14 cellular contexts compared by ENCODE assay signal in genomic region chr19:34960103-34960805, GRCh38. TPM values are rescaled to one million over a fixed set of nuclear protein-coding genes. Genes with fewer than 3 reads are reported as not detected.
DNase-seq lines count a peak whose midpoint lies in the region; ATAC-seq and TF ChIP-seq lines count a peak whose summit lies in the region.
"Had no signal": no experiment of that assay in that cellular context is flagged by ENCODE, and none has a peak within 500 bp of the region (broad histone marks: within the 10 kb centered on the region; RNA-seq: fewer than 3 reads in every experiment).

No MANE protein-coding gene starts in this region.

- no peaks in the 10 kb centered on the region for H3K27me3 ChIP-seq in BJ (ENCODE audit: control insufficient read depth, insufficient read depth, low read length)
- no peaks in the 10 kb centered on the region for H3K27me3 ChIP-seq in ovary
- H3K27me3 ChIP-seq: heart right ventricle, sigmoid colon had no signal

- peaks cover 60 to 62% of the 10 kb centered on the region in 2 donors for H3K36me3 Mint-ChIP-seq in naive B cell

- TF ChIP-seq EP300 in ovary (IDR thresholded peaks at IDR 0.05): no peak

- H3K9me3 ChIP-seq in ovary: peaks cover 6 to 37% of the 10 kb centered on the region in 2 donors

- WGBS in ovary, 3 donors: 93 to 98% (median 96%) methylated on average over 8 of the region's 8 CpGs

- H3K27me3 Mint-ChIP-seq in naive B cell: no peaks in the 10 kb centered on the region

- CTCF ChIA-PET in BJ (lab: Yijun Ruan, JAX): interaction anchor here (0.6 to 5.8 kb wide), 3 partner anchors 12 to 954 kb away, joined by 3 to 31 read pairs (median 3); no protein-coding TSS in a partner anchor

- peak overlapping the region in 6 of 8 donors; percentile 8 to 75 (median 56) for H3K4me3 Mint-ChIP-seq in naive B cell

- peak overlapping the region in 4 of 6 donors; percentile 10 to 84 (median 42) for H3K27ac Mint-ChIP-seq in naive B cell

- peak; percentile 15 for DNase-seq in BJ (ENCODE audit: low read depth)
- DNase-seq in H4 (ENCODE audit: low spot score): peak; percentile 86
- peak; percentile 70 for DNase-seq in amniotic epithelial cell (ENCODE audit: low read depth)
- no peak for DNase-seq in naive B cell
- no peak for DNase-seq in GM20000 (ENCODE audit: low spot score)
- DNase-seq in ovary: no peak
- DNase-seq: DMS 273 treated with DMSO at 0.1 percent for 48 hours; effector CD4-positive, alpha-beta T cell; heart right ventricle; sigmoid colon; trophoblast cell had no signal

- POLR2A ChIA-PET in BJ (lab: Charles Lee): no interaction called here

- peaks cover 20 to 71% (median 61%) of the 10 kb centered on the region in 7 donors for H3K9me3 Mint-ChIP-seq in naive B cell

- H3K4me1 ChIP-seq in ovary (ENCODE audit: insufficient read depth): peaks cover 6% of the 10 kb centered on the region

- H3K4me3 ChIP-seq in BJ (ENCODE audit: low read depth, low read length): no peak overlapping the region
- H3K4me3 ChIP-seq in ovary: no peak overlapping the region
- H3K4me3 ChIP-seq: heart right ventricle, lung, sigmoid colon had no signal

- peaks cover 30 to 34% (median 30%) of the 10 kb centered on the region in 3 donors for H3K4me1 Mint-ChIP-seq in naive B cell

- H3K36me3 ChIP-seq in BJ (ENCODE audit: control insufficient read depth, insufficient read depth, low read length) (peaks cover 20% of the 10 kb centered on the region), ovary (peaks cover 13% of the 10 kb centered on the region)

- TF ChIP-seq CTCF in BJ (IDR thresholded peaks at IDR 0.05; ENCODE audit: insufficient read depth, low read depth, low read length): no peak
- no peak for TF ChIP-seq CTCF in GM20000 (IDR thresholded peaks at IDR 0.05; ENCODE audit: extremely low read depth, missing control alignments)
- TF ChIP-seq CTCF in ovary (IDR thresholded peaks at IDR 0.05): no peak

- H3K27ac ChIP-seq in ovary: no peak overlapping the region
- H3K27ac ChIP-seq: heart right ventricle, sigmoid colon had no signal

- intact Hi-C loops in ovary (cut with DNase I): no loop called here

- ATAC-seq in naive B cell (ENCODE audit: low read depth in 2 of 2) (no peak), HG03469 (IDR thresholded peaks at IDR 0.05; ENCODE audit: unreplicated experiment) (no peak), HG02571 (IDR thresholded peaks at IDR 0.05; ENCODE audit: unreplicated experiment) (no peak)
- ATAC-seq: heart right ventricle had no signal

- TF ChIP-seq POLR2A in ovary (IDR thresholded peaks at IDR 0.05): no peak

RNA-seq across cellular contexts. Expression of gene ZNF792, which starts 3.8 kb away (rescaled TPM):
- polyA plus RNA-seq in BJ (2011; rRNA removed) (1.7 and 1.8 TPM in 2 replicates), naive B cell (ENCODE audit: low read depth in 6 of 6) (10 to 100 TPM in 2 of 6 donors, 1 to 10 TPM in 4; 6.7 to 14.7 (median 8.8) TPM), ovary (1 to 10 TPM; 2.9 to 5.1 TPM)
- polyA minus RNA-seq in BJ (2011; rRNA and poly(A)+ RNA removed): 2.8 and 3.7 TPM in 2 replicates
- total RNA-seq in H4 (2014; rRNA removed; shearing (Covaris generic)): 6.3 and 7.6 TPM in 2 replicates
- total RNA-seq in ovary: 1 to 10 TPM; 2.6 to 5.4 (median 4.5) TPM

RNA-seq across cellular contexts. Expression of gene ZNF30, which starts 33.6 kb away (rescaled TPM):
- 1.1 and 1.6 TPM in 2 replicates for polyA plus RNA-seq in BJ (2011; rRNA removed)
- polyA minus RNA-seq in BJ (2011; rRNA and poly(A)+ RNA removed): 1.5 and 2.6 TPM in 2 replicates
- 2.8 and 3.7 TPM in 2 replicates for total RNA-seq in H4 (2014; rRNA removed; shearing (Covaris generic))
- 1 to 10 TPM in 5 of 6 donors, not detected in 1; 2.9 to 8.2 (median 4.9) TPM for polyA plus RNA-seq in naive B cell (ENCODE audit: low read depth in 6 of 6)
- 1 to 10 TPM; 1.9 to 5.5 (median 2.9) TPM for total RNA-seq in ovary
- polyA plus RNA-seq in ovary: 1 to 10 TPM; 1.5 to 3.7 TPM

RNA-seq across cellular contexts. Expression of gene GRAMD1A, which starts 39.9 kb away (rescaled TPM):
- polyA plus RNA-seq in BJ (2011; rRNA removed): 51.0 and 74.9 TPM in 2 replicates
- polyA minus RNA-seq in BJ (2011; rRNA and poly(A)+ RNA removed): 43.4 and 49.7 TPM in 2 replicates
- total RNA-seq in H4 (2014; rRNA removed; shearing (Covaris generic)): 21.3 and 22.0 TPM in 2 replicates
- 10 to 100 TPM; 10.4 to 29.3 (median 12.3) TPM for polyA plus RNA-seq in naive B cell (ENCODE audit: low read depth in 6 of 6)
- 10 to 100 TPM; 58.3 to 93.7 (median 72.7) TPM for total RNA-seq in ovary
- 10 to 100 TPM; 44.5 to 71.6 TPM for polyA plus RNA-seq in ovary

Comparison
In these comparisons a context has a peak if more than half of its experiments do, and no peak if none do; other contexts are left out.
1. DNase-seq: peak in BJ (single experiment), H4 (single experiment) and amniotic epithelial cell (single experiment); none in naive B cell (single experiment), GM20000 (single experiment) and ovary (0 of 5).